Comparison of ENCODE assay signal across 8 cellular contexts in the genomic region with DNA sequence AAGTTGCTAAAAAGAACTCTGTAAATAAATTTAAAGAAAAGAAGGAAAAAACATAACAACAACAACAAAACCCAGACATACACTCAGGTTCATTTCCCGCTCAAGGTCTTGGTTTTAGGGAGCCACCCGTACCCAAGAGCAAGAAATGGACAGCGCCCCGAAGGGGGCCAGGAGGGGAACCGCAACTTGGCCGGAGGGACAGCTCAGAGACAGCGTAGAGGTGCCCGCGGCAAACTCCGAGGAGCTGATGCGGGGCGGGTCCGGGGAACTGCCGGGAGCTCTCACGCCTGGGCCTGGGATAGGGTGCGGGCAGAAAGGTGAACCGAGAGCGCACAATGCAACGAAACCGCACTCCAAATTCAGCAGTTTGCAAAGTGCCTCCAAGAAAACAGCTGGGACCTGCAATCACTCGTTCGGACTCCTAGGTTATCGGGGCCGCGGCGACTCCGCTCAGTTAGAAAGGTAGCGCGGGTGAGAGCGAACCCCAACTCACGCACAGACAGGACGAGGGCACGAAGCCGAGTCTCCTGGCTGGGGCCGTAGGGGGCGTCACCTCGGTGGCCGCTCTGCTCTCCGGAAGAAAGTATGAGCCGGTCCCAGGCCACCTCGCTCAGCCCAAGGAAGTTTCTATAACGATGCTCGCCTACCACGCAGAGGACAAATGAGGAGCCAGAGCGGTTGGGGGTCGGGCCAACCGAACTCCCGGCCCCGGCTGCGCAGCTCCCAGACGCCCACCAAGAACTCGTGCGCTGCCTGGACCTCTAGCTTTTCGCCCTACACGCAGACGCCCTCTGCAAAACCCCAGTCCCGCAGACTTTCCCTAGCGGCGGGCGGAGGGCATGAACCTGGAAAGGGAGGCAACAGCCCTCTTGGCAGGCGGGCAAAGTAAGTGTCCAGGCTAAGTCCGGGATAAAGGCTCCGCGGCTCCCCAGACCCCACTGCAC. TPM values are rescaled to one million over a fixed set of nuclear protein-coding genes. Genes with fewer than 3 reads are reported as not detected.
DNase-seq lines count a peak whose midpoint lies in the region; ATAC-seq lines count a peak whose summit lies in the region.

No MANE protein-coding gene starts in this region.

- DNase-seq in NCI-H748 (lab: John Stamatoyannopoulos, UW; ENCODE audit: unreplicated experiment): peak; percentile 4
- no peak for DNase-seq in NCI-H748 treated with DMSO at 0.1 percent for 48 hours (lab: John Stamatoyannopoulos, UW)
- DNase-seq in medulla oblongata (ENCODE audit: extremely low spot score): peak; percentile 45

- WGBS in ectodermal cell, 2 experiments: 0% methylated on average over 64 of the region's 64 CpGs

- H3K36me3 ChIP-seq in ectodermal cell (ENCODE audit: control insufficient read depth, insufficient read depth, low read length) (no peaks in the 10 kb centered on the region), subcutaneous abdominal adipose tissue (ENCODE audit: control insufficient read depth in 5 of 5, insufficient read depth in 5 of 5, low read length in 5 of 5) (no peaks in the 10 kb centered on the region)

- ATAC-seq in HG02759 (IDR thresholded peaks at IDR 0.05; ENCODE audit: unreplicated experiment): no peak
- ATAC-seq in HG03135 (IDR thresholded peaks at IDR 0.05; ENCODE audit: unreplicated experiment): no peak

- no peak overlapping the region for H3K27ac ChIP-seq in ectodermal cell (ENCODE audit: insufficient read depth, low read depth, low read length, poor library complexity, severe bottlenecking)
- H3K27ac ChIP-seq in subcutaneous abdominal adipose tissue (ENCODE audit: low read depth, low read length): peak overlapping the region; percentile 67

- H3K36me3 Mint-ChIP-seq in T-helper 1 cell treated with Interleukin-12 subunit alpha and Interleukin-12 subunit beta and Interleukin-4 antibody, amounts not matched to agents 30 μg/mL and 1 μg/mL, for 36 hours (ENCODE audit: low read depth): peaks cover 3% of the 10 kb centered on the region

- H3K9ac ChIP-seq in subcutaneous abdominal adipose tissue (ENCODE audit: low read length in 5 of 5): peak overlapping the region in 4 of 5 donors; percentile 48 to 72 (median 54)

- H3K4me3 Mint-ChIP-seq in T-helper 1 cell treated with Interleukin-12 subunit alpha and Interleukin-12 subunit beta and Interleukin-4 antibody, amounts not matched to agents 30 μg/mL and 1 μg/mL, for 36 hours: peak overlapping the region; percentile 77

- peak overlapping the region; percentile 53 for H3K4me3 ChIP-seq in ectodermal cell (ENCODE audit: insufficient read depth, low read depth, low read length)
- H3K4me3 ChIP-seq in subcutaneous abdominal adipose tissue (ENCODE audit: low read depth in 1 of 5, low read length in 5 of 5): peak overlapping the region; percentile 55 to 77 (median 75)

- H3K9me3 ChIP-seq in ectodermal cell (ENCODE audit: control insufficient read depth, low read length) (no peaks in the 10 kb centered on the region), subcutaneous abdominal adipose tissue (ENCODE audit: control insufficient read depth in 5 of 5, low read length in 5 of 5) (no peaks in the 10 kb centered on the region)

- H3K4me1 Mint-ChIP-seq in T-helper 1 cell treated with Interleukin-12 subunit alpha and Interleukin-12 subunit beta and Interleukin-4 antibody, amounts not matched to agents 30 μg/mL and 1 μg/mL, for 36 hours (ENCODE audit: low read depth): peaks cover 15% of the 10 kb centered on the region

- no peaks in the 10 kb centered on the region for H3K4me1 ChIP-seq in ectodermal cell (ENCODE audit: control insufficient read depth, insufficient read depth, low read length)
- H3K4me1 ChIP-seq in subcutaneous abdominal adipose tissue (ENCODE audit: control insufficient read depth in 5 of 5, insufficient read depth in 5 of 5, low read length in 5 of 5): peaks cover 0 to 28% (median 25%) of the 10 kb centered on the region in 5 donors

- no peak overlapping the region for H3K27ac Mint-ChIP-seq in T-helper 1 cell treated with Interleukin-12 subunit alpha and Interleukin-12 subunit beta and Interleukin-4 antibody, amounts not matched to agents 30 μg/mL and 1 μg/mL, for 36 hours

- no peaks in the 10 kb centered on the region for H3K9me3 Mint-ChIP-seq in T-helper 1 cell treated with Interleukin-12 subunit alpha and Interleukin-12 subunit beta and Interleukin-4 antibody, amounts not matched to agents 30 μg/mL and 1 μg/mL, for 36 hours

- peaks cover 83% of the 10 kb centered on the region for H3K27me3 Mint-ChIP-seq in T-helper 1 cell treated with Interleukin-12 subunit alpha and Interleukin-12 subunit beta and Interleukin-4 antibody, amounts not matched to agents 30 μg/mL and 1 μg/mL, for 36 hours (ENCODE audit: low read depth)

- peaks cover 46% of the 10 kb centered on the region for H3K27me3 ChIP-seq in ectodermal cell (ENCODE audit: control insufficient read depth, insufficient read depth, low read length, poor library complexity, severe bottlenecking)
- H3K27me3 ChIP-seq in subcutaneous abdominal adipose tissue (ENCODE audit: control insufficient read depth in 5 of 5, insufficient read depth in 4 of 5, low read length in 5 of 5): peaks cover 4 to 22% (median 9%) of the 10 kb centered on the region in 5 donors

RNA-seq across cellular contexts. Expression of gene NDNF, which starts 1.4 kb away (rescaled TPM):
- 11.1 TPM for polyA plus RNA-seq in ectodermal cell (2013, experiment 1 of 4)
- 10.8 TPM for polyA plus RNA-seq in ectodermal cell (2013, experiment 2 of 4)
- polyA plus RNA-seq in ectodermal cell (2013, experiment 3 of 4): 14.1 TPM
- 14.1 TPM for polyA plus RNA-seq in ectodermal cell (2013, experiment 4 of 4)
